ENCODE assay signal across 19 cellular contexts in genomic region chr19:3537101-3537437, GRCh38. TPM values are rescaled to one million over a fixed set of nuclear protein-coding genes. Genes with fewer than 3 reads are reported as not detected.
DNase-seq lines count a peak whose midpoint lies in the region; ATAC-seq, FAIRE-seq and TF ChIP-seq lines count a peak whose summit lies in the region.
"Had no signal": no experiment of that assay in that cellular context is flagged by ENCODE, and none has a peak within 500 bp of the region (broad histone marks: within the 10 kb centered on the region; RNA-seq: fewer than 3 reads in every experiment).

No MANE protein-coding gene starts in this region.

- H3K27ac Mint-ChIP-seq in stimulated activated memory B cell treated with anti-CD40 and anti-IgM and Interleukin-4, amounts not matched to agents 10 μg/mL and 1 μg/mL and 100 μg/mL, for 72 hours, result peak overlapping the region; percentile 28
- H3K27ac Mint-ChIP-seq: activated CD8-positive, alpha-beta memory T cell treated with anti-CD3 and anti-CD28 coated beads, Interleukin-2, amount 10 ng/mL, durations not matched to agents 7 days and 5 days; B cell had no signal

- no peak overlapping the region for H3K4me2 ChIP-seq in HCT116 (ENCODE audit: low read length)

- TF ChIP-seq POLR2A in HCT116 (IDR thresholded peaks at IDR 0.05; ENCODE audit: borderline replicate concordance, extremely low read depth, insufficient read depth, insufficient read length), result no peak

- BruUV-seq in HCT116 (replicated peaks; lab: Mats Ljungman, UMichigan), result no TSS peak

- TF ChIP-seq CTCF in HCT116 (IDR thresholded peaks at IDR 0.05 in 2 of 3, conservative IDR thresholded peaks at IDR 0.05 in 1 of 3; ENCODE audit: borderline replicate concordance in 1 of 3, insufficient read depth in 1 of 3, low read depth in 2 of 3, low read length in 2 of 3) (no peak), heart right ventricle (IDR thresholded peaks at IDR 0.05) (no peak)

- H3K36me3 ChIP-seq in HCT116 (ENCODE audit: control insufficient read depth in 1 of 2, insufficient read depth in 2 of 2, low read length in 2 of 2) (peaks cover 9 to 19% of the 10 kb centered on the region in 2 experiments; a peak in 3 of 4 replicates), heart right ventricle (peaks cover 0 to 66% (median 34%) of the 10 kb centered on the region in 9 donors)

- CTCF ChIA-PET in HCT116 (lab: Charles Lee), result no interaction called here

- peak overlapping the region; percentile 19 for H3K4me3 Mint-ChIP-seq in stimulated activated memory B cell treated with anti-CD40 and anti-IgM and Interleukin-4, amounts not matched to agents 10 μg/mL and 1 μg/mL and 100 μg/mL, for 72 hours
- H3K4me3 Mint-ChIP-seq: activated CD8-positive, alpha-beta memory T cell treated with anti-CD3 and anti-CD28 coated beads, Interleukin-2, amount 10 ng/mL, durations not matched to agents 7 days and 5 days; B cell had no signal

- H3K36me3 Mint-ChIP-seq in stimulated activated memory B cell treated with anti-CD40 and anti-IgM and Interleukin-4, amounts not matched to agents 10 μg/mL and 1 μg/mL and 100 μg/mL, for 72 hours, result peaks cover 59% of the 10 kb centered on the region

- H3K9me3 Mint-ChIP-seq in stimulated activated memory B cell treated with anti-CD40 and anti-IgM and Interleukin-4, amounts not matched to agents 10 μg/mL and 1 μg/mL and 100 μg/mL, for 72 hours, result no peaks in the 10 kb centered on the region

- ATAC-seq in HCT116 (peak; percentile 1; the same call in 1 of the 2 replicates), SK-N-SH treated with all-trans-retinoic acid at 6 μM for 48 hours (peak; percentile 2; the same call in 2 of the 3 replicates), heart right ventricle (peak in 6 of 8 donors; percentile 1 to 9 (median 4))
- ATAC-seq in stimulated activated memory B cell treated with anti-CD40 and anti-IgM and Interleukin-4, amounts not matched to agents 10 μg/mL and 1 μg/mL and 100 μg/mL, for 72 hours, result no peak
- ATAC-seq: activated CD8-positive, alpha-beta memory T cell treated with anti-CD3 and anti-CD28 coated beads, Interleukin-2, amount 10 ng/mL, durations not matched to agents 7 days and 5 days; gastrocnemius medialis had no signal

- no peaks in the 10 kb centered on the region for H3K27me3 Mint-ChIP-seq in stimulated activated memory B cell treated with anti-CD40 and anti-IgM and Interleukin-4, amounts not matched to agents 10 μg/mL and 1 μg/mL and 100 μg/mL, for 72 hours
- H3K27me3 Mint-ChIP-seq: activated CD8-positive, alpha-beta memory T cell treated with anti-CD3 and anti-CD28 coated beads, Interleukin-2, amount 10 ng/mL, durations not matched to agents 7 days and 5 days; B cell had no signal

- no peak overlapping the region for H3K9ac ChIP-seq in HCT116 (ENCODE audit: low read length)

- H3K79me2 ChIP-seq in HCT116 (ENCODE audit: insufficient read depth, low read length), result no peaks in the 10 kb centered on the region

- no peaks in the 10 kb centered on the region for H3K4me1 Mint-ChIP-seq in stimulated activated memory B cell treated with anti-CD40 and anti-IgM and Interleukin-4, amounts not matched to agents 10 μg/mL and 1 μg/mL and 100 μg/mL, for 72 hours
- H3K4me1 Mint-ChIP-seq: activated CD8-positive, alpha-beta memory T cell treated with anti-CD3 and anti-CD28 coated beads, Interleukin-2, amount 10 ng/mL, durations not matched to agents 7 days and 5 days; B cell had no signal

- H2AFZ ChIP-seq in HCT116 (ENCODE audit: low read depth, low read length, poor library complexity, severe bottlenecking), result no peak overlapping the region

- FAIRE-seq in HTR-8/SVneo (lab: Jason Lieb, UNC), result no peak
- FAIRE-seq: GM12892 had no signal

- DNase-seq in HCT116 (ENCODE audit: low read depth, low spot score) (no peak), heart right ventricle (no peak), HTR-8/SVneo (ENCODE audit: insufficient read length, low spot score) (no peak), kidney glomerular epithelial cell (lab: John Stamatoyannopoulos, UW) (no peak)
- DNase-seq in stimulated activated CD4-positive, alpha-beta T cell treated with anti-CD3 and anti-CD28 coated beads, Interleukin-4, amount 100 ng/mL, for 1 hour, result no peak
- DNase-seq: activated CD8-positive, alpha-beta memory T cell treated with anti-CD3 and anti-CD28 coated beads, Interleukin-2, amount 10 ng/mL, durations not matched to agents 7 days and 5 days; dermis blood vessel endothelial cell; DMS153; gastrocnemius medialis; NCI-H1105 treated with DMSO at 0.1 percent for 48 hours; NCI-H69; occipital lobe had no signal

- no peak for TF ChIP-seq RAD21 in HCT116 (IDR thresholded peaks at IDR 0.05; ENCODE audit: low read depth)

- no peaks in the 10 kb centered on the region for H4K20me1 ChIP-seq in HCT116 (ENCODE audit: insufficient read depth)

- H3K27me3 ChIP-seq in HCT116 (ENCODE audit: insufficient read depth, low read length) (no peaks in the 10 kb centered on the region), heart right ventricle (no peaks in the 10 kb centered on the region)
- H3K27me3 ChIP-seq: gastrocnemius medialis, SJSA1 had no signal

- intact Hi-C loops in HCT116 (cut with micrococcal nuclease) (no loop called here), heart right ventricle (cut with DNase I) (no loop called here)

- 70 to 74% methylated on average over 13 of the region's 13 CpGs for whole genome bisulfite sequencing in heart right ventricle, 2 donors

- RAD21 ChIA-PET in HCT116 (lab: Charles Lee; ENCODE audit: low non-redundant PET in 1 of 2, low total read pairs in 2 of 2, uncharacterized antibody in 2 of 2, unreplicated experiment in 2 of 2), result no interaction called here

- no peak overlapping the region for H3K27ac ChIP-seq in HCT116 (ENCODE audit: low read depth, low read length)
- H3K27ac ChIP-seq in heart right ventricle, result peak overlapping the region in 5 of 10 donors; percentile 9 to 30 (median 21)
- H3K27ac ChIP-seq: gastrocnemius medialis, SJSA1 had no signal

- POLR2A ChIA-PET in HCT116 (lab: Charles Lee), result interaction anchor here (0.6 to 1.0 kb wide), 2 partner anchors 12 to 37 kb away, joined by 3 to 6 read pairs; no protein-coding TSS in a partner anchor

- H3K4me3 ChIP-seq in HCT116 (replicated peaks in 1 of 2; ENCODE audit: low read depth in 1 of 2, low read length in 2 of 2) (no peak overlapping the region), heart right ventricle (no peak overlapping the region)
- H3K4me3 ChIP-seq: gastrocnemius medialis, SJSA1 had no signal

- H3K9me2 ChIP-seq in HCT116 (ENCODE audit: insufficient read depth), result no peaks in the 10 kb centered on the region

- H3K4me1 ChIP-seq in HCT116 (ENCODE audit: control insufficient read depth in 1 of 2, insufficient read depth in 2 of 2, low read length in 2 of 2), result peaks cover 3 to 22% of the 10 kb centered on the region in 2 experiments; a peak in 3 of 4 replicates
- peaks cover 0 to 13% (median 0%) of the 10 kb centered on the region in 9 donors for H3K4me1 ChIP-seq in heart right ventricle
- H3K4me1 ChIP-seq: gastrocnemius medialis had no signal

- H3K9me3 ChIP-seq in HCT116 (ENCODE audit: control insufficient read depth in 1 of 2, insufficient read depth in 1 of 2, low read depth in 1 of 2, low read length in 2 of 2), result no peaks in the 10 kb centered on the region
- peaks cover 0 to 4% (median 0%) of the 10 kb centered on the region in 11 donors for H3K9me3 ChIP-seq in heart right ventricle
- H3K9me3 ChIP-seq: gastrocnemius medialis, SJSA1 had no signal

TF ChIP-seq in HCT116, 20 proteins besides CTCF, POLR2A, EP300 and RAD21:
- TF ChIP-seq CEBPB (IDR thresholded peaks at IDR 0.05; ENCODE audit: low read depth) (no peak), POLR2AphosphoS5 (IDR thresholded peaks at IDR 0.05; ENCODE audit: low read depth, low read length) (0 out of 2 replicates have a peak, but pooled peaks have one; percentile 2)
TF ChIP-seq in HCT116: peak in this region for 1.

TF ChIP-seq in SK-N-SH treated with all-trans-retinoic acid at 6 μM for 48 hours, 23 proteins besides CTCF, POLR2A, EP300 and RAD21 (continues in another document):
- TF ChIP-seq ARNTL (CRISPR knock-in tag; IDR thresholded peaks at IDR 0.05; ENCODE audit: borderline replicate concordance, low read depth) (no peak), ZNF565 (CRISPR knock-in tag; conservative IDR thresholded peaks at IDR 0.05; ENCODE audit: low read depth) (no peak), BACH2 (CRISPR knock-in tag; IDR thresholded peaks at IDR 0.05; ENCODE audit: borderline replicate concordance) (no peak)

RNA-seq across cellular contexts. Expression of gene TEKTIP1, which starts 1.9 kb away (rescaled TPM):
- total RNA-seq in HCT116 (2021; ENCODE audit: unreplicated experiment) (1.2 TPM), heart right ventricle (1 to 10 TPM in 2 of 10 donors, under 1 TPM in 8; 0.38 to 1.3 (median 0.79) TPM)
- 1.1 and 1.9 TPM in 2 replicates for polyA plus RNA-seq in HCT116 (2012)
- under 1 TPM in 1 of 2 donors, not detected in 1; 0.09 TPM for polyA plus RNA-seq in heart right ventricle
- total RNA-seq: dermis blood vessel endothelial cell, gastrocnemius medialis, HT-29, LHCN-M2, occipital lobe had no signal

RNA-seq across cellular contexts. Expression of gene MFSD12, which starts 20.3 kb away (rescaled TPM):
- 131 TPM for total RNA-seq in HCT116 (2021; ENCODE audit: unreplicated experiment)
- polyA plus RNA-seq in HCT116 (2012), result 125 and 134 TPM in 2 replicates
- total RNA-seq in heart right ventricle, result 10 to 100 TPM; 11.6 to 41.3 (median 21.0) TPM
- 10 to 100 TPM; 24.3 to 43.2 TPM for polyA plus RNA-seq in heart right ventricle

RNA-seq across cellular contexts. Expression of gene FZR1, which starts 31.0 kb away (rescaled TPM):
- total RNA-seq in HCT116 (2021; ENCODE audit: unreplicated experiment) (60.3 TPM), heart right ventricle (10 to 100 TPM; 21.0 to 30.8 (median 27.1) TPM)
- polyA plus RNA-seq in HCT116 (2012), result 64.5 and 76.2 TPM in 2 replicates
- 10 to 100 TPM; 13.5 to 15.2 TPM for polyA plus RNA-seq in heart right ventricle

RNA-seq across cellular contexts. Expression of gene HMG20B, which starts 35.7 kb away (rescaled TPM):
- total RNA-seq in HCT116 (2021; ENCODE audit: unreplicated experiment) (186 TPM), heart right ventricle (10 to 100 TPM; 19.5 to 49.3 (median 30.3) TPM)
- polyA plus RNA-seq in HCT116 (2012), result 158 and 174 TPM in 2 replicates
- polyA plus RNA-seq in heart right ventricle, result 10 to 100 TPM; 65.2 to 73.3 TPM

RNA-seq across cellular contexts. Expression of gene DOHH, which starts 36.6 kb away (rescaled TPM):
- total RNA-seq in HCT116 (2021; ENCODE audit: unreplicated experiment), result 20.9 TPM
- 15.9 and 20.8 TPM in 2 replicates for polyA plus RNA-seq in HCT116 (2012)
- total RNA-seq in heart right ventricle, result 10 to 100 TPM in 5 of 10 donors, 1 to 10 TPM in 5; 7.2 to 14.9 (median 9.4) TPM
- 10 to 100 TPM; 13.2 to 30.4 TPM for polyA plus RNA-seq in heart right ventricle
